ENCODE assay signal across 2 cellular contexts in the genomic region with DNA sequence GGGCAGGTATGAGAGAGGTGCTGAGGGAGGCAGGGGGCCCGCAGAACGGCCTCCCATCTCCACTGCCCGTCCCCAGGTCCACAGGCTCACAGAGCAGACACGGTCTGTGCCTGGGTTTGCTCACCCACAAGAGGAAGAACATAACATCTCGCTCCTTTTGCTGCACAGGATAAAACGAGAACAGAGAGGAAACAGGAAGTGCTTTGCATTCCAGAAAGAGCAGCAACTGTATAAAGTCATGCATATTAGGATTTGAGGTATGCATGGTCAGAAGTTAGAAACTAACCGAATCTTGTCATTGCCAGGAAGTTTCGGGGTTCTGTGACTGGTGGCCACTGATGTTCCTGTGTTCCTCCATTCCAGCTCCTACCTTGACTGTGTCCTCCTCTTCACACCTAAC.
TF ChIP-seq lines count a peak whose summit lies in the region.

No MANE protein-coding gene starts in this region.

TF ChIP-seq in endothelial cell of umbilical vein, 7 proteins besides CTCF, POLR2A, EP300 and RAD21 (continued from another document):
- no peak for TF ChIP-seq JUN (IDR thresholded peaks at IDR 0.05; ENCODE audit: borderline replicate concordance, insufficient read depth, insufficient read length, low read depth)
TF ChIP-seq in endothelial cell of umbilical vein: peak in this region for 1.

TF ChIP-seq in HEK293T, 16 proteins besides CTCF, POLR2A, EP300 and RAD21 (continued from another document):
- TF ChIP-seq, protein P1, sequence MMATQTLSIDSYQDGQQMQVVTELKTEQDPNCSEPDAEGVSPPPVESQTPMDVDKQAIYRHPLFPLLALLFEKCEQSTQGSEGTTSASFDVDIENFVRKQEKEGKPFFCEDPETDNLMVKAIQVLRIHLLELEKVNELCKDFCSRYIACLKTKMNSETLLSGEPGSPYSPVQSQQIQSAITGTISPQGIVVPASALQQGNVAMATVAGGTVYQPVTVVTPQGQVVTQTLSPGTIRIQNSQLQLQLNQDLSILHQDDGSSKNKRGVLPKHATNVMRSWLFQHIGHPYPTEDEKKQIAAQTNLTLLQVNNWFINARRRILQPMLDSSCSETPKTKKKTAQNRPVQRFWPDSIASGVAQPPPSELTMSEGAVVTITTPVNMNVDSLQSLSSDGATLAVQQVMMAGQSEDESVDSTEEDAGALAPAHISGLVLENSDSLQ (IDR thresholded peaks at IDR 0.05): no peak
- TF ChIP-seq HDGF (IDR thresholded peaks at IDR 0.05; ENCODE audit: borderline replicate concordance) (no peak), CTBP1 (IDR thresholded peaks at IDR 0.05; ENCODE audit: borderline replicate concordance) (no peak), LEF1 (IDR thresholded peaks at IDR 0.05; ENCODE audit: borderline replicate concordance) (no peak), NFRKB (IDR thresholded peaks at IDR 0.05) (no peak), SP1 (IDR thresholded peaks at IDR 0.05) (no peak), ARNT (IDR thresholded peaks at IDR 0.05) (no peak), FOXM1 (IDR thresholded peaks at IDR 0.05; ENCODE audit: borderline replicate concordance) (no peak), ZNF384 (IDR thresholded peaks at IDR 0.05) (no peak), L3MBTL2 (conservative IDR thresholded peaks at IDR 0.05) (no peak), ELF4 (IDR thresholded peaks at IDR 0.05) (no peak)
TF ChIP-seq in HEK293T: peak in this region for 0.
